9 cellular contexts compared by ENCODE assay signal in genomic region chr11:13329670-13330401, GRCh38. TPM values are rescaled to one million over a fixed set of nuclear protein-coding genes. Genes with fewer than 3 reads are reported as not detected.
DNase-seq lines count a peak whose midpoint lies in the region; ATAC-seq and TF ChIP-seq lines count a peak whose summit lies in the region.
"Had no signal": no experiment of that assay in that cellular context is flagged by ENCODE, and none has a peak within 500 bp of the region (broad histone marks: within the 10 kb centered on the region; RNA-seq: fewer than 3 reads in every experiment).

No MANE protein-coding gene starts in this region.

- no peaks in the 10 kb centered on the region for H3K9me3 ChIP-seq in gastrocnemius medialis

- TF ChIP-seq CTCF in gastrocnemius medialis (IDR thresholded peaks at IDR 0.05 in 4 of 5, conservative IDR thresholded peaks at IDR 0.05 in 1 of 5), result no peak

- no peak for TF ChIP-seq POLR2A in gastrocnemius medialis (IDR thresholded peaks at IDR 0.05)

- in situ Hi-C loops in gastrocnemius medialis (cut with MboI; ENCODE audit: low sequenced_read_pairs in 4 of 4), result loop anchor here (10.0 to 25.0 kb wide), 3 partner anchors 45 to 368 kb away; partner anchors contain the start of gene BMAL1 (in 1 of the 4)

- ATAC-seq in gastrocnemius medialis (peak; percentile 85 to 90), HG03432 (IDR thresholded peaks at IDR 0.05; ENCODE audit: unreplicated experiment) (no peak), left colon (no peak)

- peaks cover 78 to 81% of the 10 kb centered on the region in 2 donors for H3K4me1 ChIP-seq in gastrocnemius medialis

- intact Hi-C loops in gastrocnemius medialis (cut with DNase I; ENCODE audit: low total_unique reads) (loop anchor here (10.0 kb wide), 1 partner anchor 655 kb away; the partner anchor contains the start of gene TEAD1), left colon (cut with DNase I, micrococcal nuclease) (loop anchor here in 1 of 2 donors (10.0 kb wide), 1 partner anchor 65 kb away; no protein-coding TSS in a partner anchor)

- H3K4me3 ChIP-seq in gastrocnemius medialis, result peak overlapping the region in 1 of 4 donors; percentile 6

- H3K36me3 ChIP-seq in gastrocnemius medialis, result no peaks in the 10 kb centered on the region

- no peaks in the 10 kb centered on the region for H3K27me3 ChIP-seq in gastrocnemius medialis

- peak overlapping the region; percentile 72 to 92 (median 78) for H3K27ac ChIP-seq in gastrocnemius medialis

- DNase-seq in HT1080 (ENCODE audit: low read depth), result peak; percentile 57
- peak; percentile 38 for DNase-seq in NCI-H345 treated with DMSO at 0.1 percent for 48 hours (lab: John Stamatoyannopoulos, UW; ENCODE audit: unreplicated experiment)
- peak; percentile 78 to 79 for DNase-seq in cerebellar nuclear complex (lab: John Stamatoyannopoulos, UW)
- peak; percentile 41 to 70 for DNase-seq in gastrocnemius medialis
- no peak for DNase-seq in NK-92 treated with Interleukin-12 subunit alpha and Interleukin-12 subunit beta, amount 100 ng/mL, for 24 hours (lab: John Stamatoyannopoulos, UW)
- DNase-seq in left colon, result no peak
- DNase-seq in CD1c-positive myeloid dendritic cell (ENCODE audit: extremely low spot score), result no peak
- DNase-seq: glutamatergic neuron had no signal

RNA-seq across cellular contexts. Expression of gene BMAL1, which starts 52.2 kb away (rescaled TPM):
- total RNA-seq in HT1080 (2014; rRNA removed; shearing (Covaris generic)), result 12.9 and 18.5 TPM in 2 replicates
- polyA plus RNA-seq in HT1080 (2015; cell fraction: cytosol; rRNA removed), result 7.5 and 9.3 TPM in 2 replicates
- 14.7 and 16.0 TPM in 2 replicates for polyA plus RNA-seq in HT1080 (2015; cell fraction: nucleus; rRNA removed)
- total RNA-seq in gastrocnemius medialis (10 to 100 TPM; 27.7 to 81.8 (median 41.0) TPM), left colon (10 to 100 TPM; 19.9 to 26.9 TPM)

Comparison
In these comparisons a context has a peak if more than half of its experiments do, and no peak if none do; other contexts are left out.
1. DNase-seq: peak in HT1080 (single experiment), NCI-H345 treated with DMSO at 0.1 percent for 48 hours (single experiment), cerebellar nuclear complex (2 of 2) and gastrocnemius medialis (2 of 2); none in NK-92 treated with Interleukin-12 subunit alpha and Interleukin-12 subunit beta, amount 100 ng/mL, for 24 hours (single experiment), left colon (0 of 2) and CD1c-positive myeloid dendritic cell (single experiment).
2. ATAC-seq: peak in gastrocnemius medialis (2 of 2); none in HG03432 (single experiment) and left colon (single experiment).